In genomic region chr12:6851921-6852650, GRCh38 we compare ENCODE assay signal across 8 cellular contexts. TPM values are rescaled to one million over a fixed set of nuclear protein-coding genes. Genes with fewer than 3 reads are reported as not detected.
DNase-seq lines count a peak whose midpoint lies in the region; ATAC-seq and TF ChIP-seq lines count a peak whose summit lies in the region.

A gene with protein sequence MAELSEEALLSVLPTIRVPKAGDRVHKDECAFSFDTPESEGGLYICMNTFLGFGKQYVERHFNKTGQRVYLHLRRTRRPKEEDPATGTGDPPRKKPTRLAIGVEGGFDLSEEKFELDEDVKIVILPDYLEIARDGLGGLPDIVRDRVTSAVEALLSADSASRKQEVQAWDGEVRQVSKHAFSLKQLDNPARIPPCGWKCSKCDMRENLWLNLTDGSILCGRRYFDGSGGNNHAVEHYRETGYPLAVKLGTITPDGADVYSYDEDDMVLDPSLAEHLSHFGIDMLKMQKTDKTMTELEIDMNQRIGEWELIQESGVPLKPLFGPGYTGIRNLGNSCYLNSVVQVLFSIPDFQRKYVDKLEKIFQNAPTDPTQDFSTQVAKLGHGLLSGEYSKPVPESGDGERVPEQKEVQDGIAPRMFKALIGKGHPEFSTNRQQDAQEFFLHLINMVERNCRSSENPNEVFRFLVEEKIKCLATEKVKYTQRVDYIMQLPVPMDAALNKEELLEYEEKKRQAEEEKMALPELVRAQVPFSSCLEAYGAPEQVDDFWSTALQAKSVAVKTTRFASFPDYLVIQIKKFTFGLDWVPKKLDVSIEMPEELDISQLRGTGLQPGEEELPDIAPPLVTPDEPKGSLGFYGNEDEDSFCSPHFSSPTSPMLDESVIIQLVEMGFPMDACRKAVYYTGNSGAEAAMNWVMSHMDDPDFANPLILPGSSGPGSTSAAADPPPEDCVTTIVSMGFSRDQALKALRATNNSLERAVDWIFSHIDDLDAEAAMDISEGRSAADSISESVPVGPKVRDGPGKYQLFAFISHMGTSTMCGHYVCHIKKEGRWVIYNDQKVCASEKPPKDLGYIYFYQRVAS (plus strand): TSS chr12:6852150. CDS start chr12:6852180, 30 bp downstream.

- TF ChIP-seq CTCF in AG10803 (conservative IDR thresholded peaks at IDR 0.05; ENCODE audit: low read length): 0 out of 2 replicates have a peak, but pooled peaks have one; percentile 4

- peak; percentile 100 for DNase-seq in AG10803 (ENCODE audit: low read depth)
- peak; percentile 98 for DNase-seq in NCI-H460 (ENCODE audit: extremely low read depth, low read depth)
- peak; percentile 96 for DNase-seq in activated CD4-positive, CD25-positive, alpha-beta regulatory T cell treated with anti-CD3 and anti-CD28 coated beads, Interleukin-2, amount 50 U/mL, for 72 hours
- peak; percentile 97 to 99 for DNase-seq in cerebellar nuclear complex (lab: John Stamatoyannopoulos, UW)
- peak; percentile 100 for DNase-seq in islet precursor cell
- peak; percentile 91 to 98 (median 97) for DNase-seq in stimulated activated CD4-positive, alpha-beta T cell treated with anti-CD3 and anti-CD28 coated beads, Interleukin-12 subunit alpha, Interleukin-12 subunit beta, amount 100 ng/mL, for 48 hours (ENCODE audit: low read depth in 2 of 3, low spot score in 1 of 3)

- ATAC-seq in GM19043 (IDR thresholded peaks at IDR 0.05; ENCODE audit: low read depth, unreplicated experiment) (peak; percentile 62), HG03378 (IDR thresholded peaks at IDR 0.05; ENCODE audit: unreplicated experiment) (peak; percentile 79)

- H3K4me3 ChIP-seq in AG10803 (ENCODE audit: low read length): peak within 1 kb of the TSS; percentile 97

RNA-seq across cellular contexts. Expression of the gene that starts here (rescaled TPM):
- 30.7 and 33.5 TPM in 2 replicates for total RNA-seq in NCI-H460 (2014; rRNA removed; shearing (Covaris generic))
- 67.9 and 95.4 TPM in 2 replicates for polyA plus RNA-seq in NCI-H460 (2014; cell fraction: nucleus; rRNA removed)

Comparison
In these comparisons a context has a peak if more than half of its experiments do, and no peak if none do; other contexts are left out.
1. Peak in every context shown above with its lines: DNase-seq, ATAC-seq and H3K4me3 ChIP-seq.